In the genomic region with DNA sequence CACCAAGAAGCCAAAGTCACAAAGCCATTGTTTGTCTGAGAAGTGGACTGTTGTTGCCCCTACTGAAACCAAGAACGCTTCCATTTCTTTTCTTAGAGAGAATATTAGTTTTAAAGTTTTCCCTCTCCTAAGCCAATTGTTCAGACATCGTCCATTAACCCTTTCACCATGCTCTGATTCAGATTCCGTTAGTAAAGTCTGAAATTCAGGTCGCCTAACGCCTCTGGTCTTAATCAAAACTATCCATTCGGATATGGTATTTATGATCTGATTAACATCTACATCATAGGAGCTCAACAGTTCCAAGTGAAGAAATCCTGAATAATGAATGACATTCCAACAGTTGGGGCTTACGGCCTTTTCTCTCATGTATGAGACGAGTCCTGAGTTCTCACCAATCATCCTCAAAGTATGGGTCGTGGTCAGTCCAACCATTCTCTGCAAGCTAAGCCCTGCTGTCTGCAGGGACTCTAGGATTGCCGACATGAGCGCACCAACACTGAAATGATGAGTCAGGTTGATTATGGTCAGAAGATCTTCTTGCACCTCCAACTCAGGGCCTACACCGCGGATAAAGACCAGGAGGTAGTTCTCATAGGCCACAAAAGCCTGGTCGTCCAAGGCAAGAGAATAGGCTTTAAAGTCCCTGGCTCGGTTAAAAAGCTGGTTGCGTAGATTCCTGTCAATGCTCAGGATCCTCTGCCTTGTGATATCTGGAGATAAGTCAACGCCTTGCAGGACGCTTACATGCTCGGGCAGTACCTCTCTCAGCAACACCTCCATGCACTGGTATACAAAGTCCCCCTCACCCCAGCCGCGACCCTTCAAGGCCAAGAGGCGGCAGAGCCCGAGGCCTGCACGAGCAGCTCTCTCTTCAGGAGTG, we compare ENCODE assay signal across 8 cellular contexts. TPM values are rescaled to one million over a fixed set of nuclear protein-coding genes. Genes with fewer than 3 reads are reported as not detected.
DNase-seq lines count a peak whose midpoint lies in the region; ATAC-seq and TF ChIP-seq lines count a peak whose summit lies in the region.

No MANE protein-coding gene starts in this region.

- peaks cover 48% of the 10 kb centered on the region for H3K79me2 ChIP-seq in PC-9 (ENCODE audit: low read depth)

- no peak for TF ChIP-seq CTCF in PC-9 (conservative IDR thresholded peaks at IDR 0.05)

- peaks cover 28% of the 10 kb centered on the region for H3K4me1 ChIP-seq in PC-9 (replicated peaks; ENCODE audit: insufficient read depth)

- no peaks in the 10 kb centered on the region for H3K9me3 ChIP-seq in PC-9 (ENCODE audit: insufficient read depth, low read depth)

- CTCF ChIA-PET in PC-9 (lab: Charles Lee) = interaction anchor here (0.6 kb wide), 1 partner anchor 452 kb away, joined by 3 read pairs; no protein-coding TSS in a partner anchor

- no peaks in the 10 kb centered on the region; the same call in 1 of the 2 replicates for H3F3A ChIP-seq in PC-9 (ENCODE audit: insufficient read depth, low read depth)

- H3K27ac ChIP-seq in PC-9 = peak overlapping the region; percentile 79

- peak overlapping the region; percentile 78 for H2AFZ ChIP-seq in PC-9

- H3K4me3 ChIP-seq in PC-9 = peak overlapping the region; percentile 83

- DNase-seq in GM03348 (ENCODE audit: low spot score) (peak; percentile 22), PC-9 (peak in 1 of 2 experiments; percentile 42), fibroblast of peridontal ligament (ENCODE audit: extremely low read depth) (peak; percentile 70), renal cortical epithelial cell (ENCODE audit: low read depth) (peak; percentile 61), NCI-H1105 (lab: John Stamatoyannopoulos, UW) (no peak), amygdala (lab: John Stamatoyannopoulos, UW) (no peak)
- no peak for DNase-seq in effector CD8-positive, alpha-beta T cell (lab: John Stamatoyannopoulos, UW)

- POLR2A ChIA-PET in PC-9 (lab: Charles Lee; ENCODE audit: unreplicated experiment) = interaction anchor here (0.5 to 0.7 kb wide), 3 partner anchors 32 to 1047 kb away, joined by 3 to 4 read pairs (median 3); a partner anchor contains a TSS

- H4K20me1 ChIP-seq in PC-9 (ENCODE audit: insufficient read depth) = no peaks in the 10 kb centered on the region; the same call in none of the 2 replicates

- H3K27me3 ChIP-seq in PC-9 (ENCODE audit: insufficient read depth, low read depth) = no peaks in the 10 kb centered on the region

- intact Hi-C loops in PC-9 (cut with micrococcal nuclease; ENCODE audit: unreplicated experiment) = loop anchor here (5.0 kb wide), 2 partner anchors 230 to 1145 kb away; a partner anchor contains a TSS

- TSS peak; percentile 69 for BruUV-seq in PC-9 (replicated peaks; lab: Mats Ljungman, UMichigan)

- H3K4me2 ChIP-seq in PC-9 = peak overlapping the region; percentile 94

- H3K36me3 ChIP-seq in PC-9 (ENCODE audit: low read depth) = 0 out of 2 replicates have a peak, but pooled peaks cover 27% of the 10 kb centered on the region

- H3K9me2 ChIP-seq in PC-9 (ENCODE audit: insufficient read depth) = no peaks in the 10 kb centered on the region

- no peak for ATAC-seq in GM18511 (IDR thresholded peaks at IDR 0.05; ENCODE audit: unreplicated experiment)

RNA-seq across cellular contexts. Expression of a gene that starts 0.8 kb away (rescaled TPM):
- total RNA-seq in PC-9 (2021) (9.2 and 10.5 TPM in 2 replicates), renal cortical epithelial cell (5.0 and 14.6 TPM in 2 replicates)

RNA-seq across cellular contexts. Expression of a gene that starts 1.2 kb away (rescaled TPM):
- total RNA-seq in PC-9 (2021) = 30.9 and 35.2 TPM in 2 replicates
- 41.9 and 42.7 TPM in 2 replicates for total RNA-seq in renal cortical epithelial cell

RNA-seq across cellular contexts. Expression of a gene that starts 47.3 kb away (rescaled TPM):
- total RNA-seq in PC-9 (2021) (8.9 and 12.1 TPM in 2 replicates), renal cortical epithelial cell (12.7 and 31.1 TPM in 2 replicates)

Comparison
In these comparisons a context has a peak if more than half of its experiments do, and no peak if none do; other contexts are left out.
1. DNase-seq: peak in GM03348 (single experiment), fibroblast of peridontal ligament (single experiment) and renal cortical epithelial cell (single experiment); none in effector CD8-positive, alpha-beta T cell (single experiment), NCI-H1105 (single experiment) and amygdala (0 of 56).